ENCODE assay signal across 15 cellular contexts in genomic region chr5:128426090-128426534, GRCh38.
A peak's percentile ranks its signal among the peaks of the same experiment; 100 is the strongest.
DNase-seq lines count a peak whose midpoint lies in the region; ATAC-seq lines count a peak whose summit lies in the region.
"Had no signal": no experiment of that assay in that cellular context is flagged by ENCODE, and none has a peak within 500 bp of the region (broad histone marks: within the 10 kb centered on the region; RNA-seq: fewer than 3 reads in every experiment).

No MANE protein-coding gene starts in this region.

- H3K9me3 ChIP-seq in CD8-positive, alpha-beta memory T cell (ENCODE audit: low read length) = no peaks in the 10 kb centered on the region
- H3K9me3 ChIP-seq: upper lobe of right lung had no signal

- no peaks in the 10 kb centered on the region for H3K27me3 Mint-ChIP-seq in activated naive CD4-positive, alpha-beta T cell treated with anti-CD3 and anti-CD28 coated beads for 36 hours (ENCODE audit: low read depth)
- H3K27me3 Mint-ChIP-seq in CD8-positive, alpha-beta memory T cell = peaks cover 0 to 1% of the 10 kb centered on the region in 2 donors
- H3K27me3 Mint-ChIP-seq: effector memory CD8-positive, alpha-beta T cell; T-cell had no signal

- no peaks in the 10 kb centered on the region for H3K9me3 Mint-ChIP-seq in activated naive CD4-positive, alpha-beta T cell treated with anti-CD3 and anti-CD28 coated beads for 36 hours
- peaks cover 0 to 2% (median 0%) of the 10 kb centered on the region in 5 donors for H3K9me3 Mint-ChIP-seq in CD8-positive, alpha-beta memory T cell

- no peak overlapping the region for H3K27ac ChIP-seq in CD8-positive, alpha-beta memory T cell (ENCODE audit: low read depth, low read length)
- H3K27ac ChIP-seq: upper lobe of right lung had no signal

- H3K27ac Mint-ChIP-seq in activated naive CD4-positive, alpha-beta T cell treated with anti-CD3 and anti-CD28 coated beads for 36 hours = no peak overlapping the region
- no peak overlapping the region for H3K27ac Mint-ChIP-seq in CD8-positive, alpha-beta memory T cell
- H3K27ac Mint-ChIP-seq: effector memory CD8-positive, alpha-beta T cell; T-cell had no signal

- H3K4me1 ChIP-seq in CD8-positive, alpha-beta memory T cell (ENCODE audit: insufficient read depth, low read length) = no peaks in the 10 kb centered on the region
- H3K4me1 ChIP-seq: upper lobe of right lung had no signal

- intact Hi-C loops in activated naive CD4-positive, alpha-beta T cell treated with anti-CD3 and anti-CD28 coated beads for 36 hours (cut with micrococcal nuclease) = no loop called here

- H3K27me3 ChIP-seq in CD8-positive, alpha-beta memory T cell (ENCODE audit: insufficient read depth, low read length, poor library complexity, severe bottlenecking) = no peaks in the 10 kb centered on the region
- H3K27me3 ChIP-seq: upper lobe of right lung had no signal

- no peak overlapping the region for H3K4me3 ChIP-seq in CD8-positive, alpha-beta memory T cell (ENCODE audit: low read length)
- H3K4me3 ChIP-seq: upper lobe of right lung had no signal

- DNase-seq in activated naive CD4-positive, alpha-beta T cell treated with anti-CD3 and anti-CD28 coated beads for 36 hours = no peak
- no peak for DNase-seq in NCI-H1105 treated with DMSO at 0.1 percent for 48 hours (lab: John Stamatoyannopoulos, UW)
- no peak for DNase-seq in NK-92 treated with Interleukin-12 subunit alpha and Interleukin-12 subunit beta, amount 100 ng/mL, for 24 hours (lab: John Stamatoyannopoulos, UW)
- DNase-seq in CD8-positive, alpha-beta memory T cell = no peak
- DNase-seq: DND-41; effector memory CD8-positive, alpha-beta T cell; mesendoderm; NCI-H774; T-cell; upper lobe of right lung had no signal

- H3K36me3 Mint-ChIP-seq in activated naive CD4-positive, alpha-beta T cell treated with anti-CD3 and anti-CD28 coated beads for 36 hours (ENCODE audit: low read depth) = no peaks in the 10 kb centered on the region
- no peaks in the 10 kb centered on the region for H3K36me3 Mint-ChIP-seq in CD8-positive, alpha-beta memory T cell
- H3K36me3 Mint-ChIP-seq: T-cell had no signal

- POLR2A ChIA-PET in CD8-positive, alpha-beta memory T cell (lab: Charles Lee) = no interaction called here

- CTCF ChIA-PET in activated naive CD4-positive, alpha-beta T cell treated with anti-CD3 and anti-CD28 coated beads for 36 hours (lab: Charles Lee) = no interaction called here
- CTCF ChIA-PET in CD8-positive, alpha-beta memory T cell (lab: Charles Lee) = no interaction called here

- ATAC-seq in GM18502 (IDR thresholded peaks at IDR 0.05; ENCODE audit: poor library complexity, unreplicated experiment) (peak; percentile 79), GM19468 (IDR thresholded peaks at IDR 0.05; ENCODE audit: extremely low read depth, unreplicated experiment) (peak; percentile 98), HG02938 (IDR thresholded peaks at IDR 0.05; ENCODE audit: unreplicated experiment) (peak; percentile 86), HG03575 (IDR thresholded peaks at IDR 0.05; ENCODE audit: extremely low read depth, insufficient number of reproducible peaks, low FRiP score, unreplicated experiment) (peak; percentile 91)
- ATAC-seq: effector memory CD8-positive, alpha-beta T cell; HCT116; T-cell; upper lobe of right lung had no signal

- H3K36me3 ChIP-seq in CD8-positive, alpha-beta memory T cell (ENCODE audit: insufficient read depth, low read length) = no peaks in the 10 kb centered on the region
- H3K36me3 ChIP-seq: upper lobe of right lung had no signal

- no peaks in the 10 kb centered on the region for H3K4me1 Mint-ChIP-seq in activated naive CD4-positive, alpha-beta T cell treated with anti-CD3 and anti-CD28 coated beads for 36 hours (ENCODE audit: low read depth)
- no peaks in the 10 kb centered on the region for H3K4me1 Mint-ChIP-seq in CD8-positive, alpha-beta memory T cell
- H3K4me1 Mint-ChIP-seq: T-cell had no signal

- H3K4me3 Mint-ChIP-seq in activated naive CD4-positive, alpha-beta T cell treated with anti-CD3 and anti-CD28 coated beads for 36 hours = no peak overlapping the region
- H3K4me3 Mint-ChIP-seq in CD8-positive, alpha-beta memory T cell = no peak overlapping the region
- H3K4me3 Mint-ChIP-seq: effector memory CD8-positive, alpha-beta T cell; T-cell had no signal
